Comparison of ENCODE assay signal across 8 cellular contexts in genomic region chr2:240840435-240841060, GRCh38. TPM values are rescaled to one million over a fixed set of nuclear protein-coding genes. Genes with fewer than 3 reads are reported as not detected.
DNase-seq lines count a peak whose midpoint lies in the region; ATAC-seq lines count a peak whose summit lies in the region.

No MANE protein-coding gene starts in this region.

- ATAC-seq in Right ventricle myocardium inferior (peak; percentile 75), HG03521 (IDR thresholded peaks at IDR 0.05; ENCODE audit: unreplicated experiment) (no peak), HG02938 (IDR thresholded peaks at IDR 0.05; ENCODE audit: unreplicated experiment) (no peak)

- DNase-seq in Right ventricle myocardium inferior (ENCODE audit: missing footprints) (no peak), cardiac septum (ENCODE audit: low spot score) (no peak), NCI-H2029 (lab: John Stamatoyannopoulos, UW) (peak; percentile 33), amygdala (lab: John Stamatoyannopoulos, UW) (peak in 44 of 56 donors; percentile 20 to 87 (median 58)), hypothalamus (lab: John Stamatoyannopoulos, UW) (peak in 37 of 51 donors; percentile 22 to 85 (median 63)), smooth muscle cell of the brain vasculature (ENCODE audit: low read depth, low spot score) (peak; percentile 20)

- intact Hi-C loops in Right ventricle myocardium inferior (cut with DNase I) (loop anchor here (2.0 kb wide), 1 partner anchor 326 kb away; no protein-coding TSS in a partner anchor), cardiac septum (cut with DNase I) (no loop called here)

RNA-seq across cellular contexts. Expression of gene KIF1A, which starts 20.5 kb away (rescaled TPM):
- total RNA-seq in Right ventricle myocardium inferior (1.5 TPM), cardiac septum (10.2 TPM)

RNA-seq across cellular contexts. Expression of gene AGXT, which starts 28.1 kb away (rescaled TPM):
- total RNA-seq in Right ventricle myocardium inferior (not detected), cardiac septum (not detected)

RNA-seq across cellular contexts. Expression of gene MAB21L4, which starts 55.4 kb away (rescaled TPM):
- not detected for total RNA-seq in Right ventricle myocardium inferior
- total RNA-seq in cardiac septum, result not detected

Comparison
In these comparisons a context has a peak if more than half of its experiments do, and no peak if none do; other contexts are left out.
1. DNase-seq: peak in NCI-H2029 (single experiment), amygdala (44 of 56), hypothalamus (37 of 51) and smooth muscle cell of the brain vasculature (single experiment); none in Right ventricle myocardium inferior (single experiment) and cardiac septum (single experiment).